ENCODE assay signal across 8 cellular contexts in genomic region chr1:1629430-1630190, GRCh38. TPM values are rescaled to one million over a fixed set of nuclear protein-coding genes. Genes with fewer than 3 reads are reported as not detected.
DNase-seq lines count a peak whose midpoint lies in the region; ATAC-seq and TF ChIP-seq lines count a peak whose summit lies in the region.

No MANE protein-coding gene starts in this region.

- H3K27ac Mint-ChIP-seq in osteocyte (ENCODE audit: unreplicated experiment), result no peak overlapping the region

- H3K4me3 ChIP-seq in right lobe of liver, result no peak overlapping the region

- intact Hi-C loops in right lobe of liver (cut with DNase I), result loop anchor here in 1 of 2 donors (10.0 kb wide), 1 partner anchor 45 kb away; no protein-coding TSS in a partner anchor

- no peaks in the 10 kb centered on the region for H3K4me1 ChIP-seq in right lobe of liver

- no peak overlapping the region for H3K27ac ChIP-seq in right lobe of liver

- peaks cover 4% of the 10 kb centered on the region for H3K4me1 Mint-ChIP-seq in activated T-cell treated with anti-CD3 and anti-CD28 coated beads, Interleukin-2, amount 50 U/mL, for 4 hours (ENCODE audit: low read depth)
- H3K4me1 Mint-ChIP-seq in osteocyte (ENCODE audit: unreplicated experiment), result peaks cover 2% of the 10 kb centered on the region

- H3K9me3 Mint-ChIP-seq in activated T-cell treated with anti-CD3 and anti-CD28 coated beads, Interleukin-2, amount 50 U/mL, for 4 hours, result no peaks in the 10 kb centered on the region
- H3K9me3 Mint-ChIP-seq in osteocyte (ENCODE audit: unreplicated experiment), result no peaks in the 10 kb centered on the region

- peaks cover 0 to 3% (median 0%) of the 10 kb centered on the region in 4 donors for H3K36me3 ChIP-seq in right lobe of liver

- H3K27me3 Mint-ChIP-seq in activated T-cell treated with anti-CD3 and anti-CD28 coated beads, Interleukin-2, amount 50 U/mL, for 4 hours (ENCODE audit: low read depth), result peaks cover 4% of the 10 kb centered on the region
- no peaks in the 10 kb centered on the region for H3K27me3 Mint-ChIP-seq in osteocyte (ENCODE audit: unreplicated experiment)

- no peak for TF ChIP-seq CTCF in right lobe of liver (IDR thresholded peaks at IDR 0.05)
- TF ChIP-seq CTCF in osteocyte (IDR thresholded peaks at IDR 0.05), result no peak

- TF ChIP-seq POLR2A in right lobe of liver (IDR thresholded peaks at IDR 0.05), result no peak

- ATAC-seq in activated T-cell treated with anti-CD3 and anti-CD28 coated beads, Interleukin-2, amount 50 U/mL, for 4 hours, result peak; percentile 38 to 51
- ATAC-seq in right lobe of liver, result peak; percentile 7 to 42 (median 24)
- peak; percentile 36 for ATAC-seq in stimulated activated naive CD8-positive, alpha-beta T cell treated with anti-CD3 and anti-CD28 coated beads, Interleukin-15, Interleukin-2, amounts not matched to agents 100 U/mL and 50 U/mL, for 24 hours
- no peak for ATAC-seq in GM18858 (IDR thresholded peaks at IDR 0.05; ENCODE audit: unreplicated experiment)
- no peak for ATAC-seq in GM18502 (IDR thresholded peaks at IDR 0.05; ENCODE audit: poor library complexity, unreplicated experiment)

- DNase-seq in NCI-H82 (lab: John Stamatoyannopoulos, UW) (peak; percentile 91), right lobe of liver (peak; percentile 44 to 64 (median 47)), osteocyte (ENCODE audit: extremely low spot score, unreplicated experiment) (no peak), NCI-H2107 (lab: John Stamatoyannopoulos, UW) (no peak)
- peak; percentile 69 for DNase-seq in activated T-cell treated with anti-CD3 and anti-CD28 coated beads, Interleukin-2, amount 50 U/mL, for 4 hours
- peak; percentile 68 for DNase-seq in stimulated activated naive CD8-positive, alpha-beta T cell treated with anti-CD3 and anti-CD28 coated beads, Interleukin-15, Interleukin-2, amounts not matched to agents 100 U/mL and 50 U/mL, for 24 hours

- H3K27me3 ChIP-seq in right lobe of liver, result no peaks in the 10 kb centered on the region

- H3K36me3 Mint-ChIP-seq in activated T-cell treated with anti-CD3 and anti-CD28 coated beads, Interleukin-2, amount 50 U/mL, for 4 hours (ENCODE audit: insufficient read depth), result no peaks in the 10 kb centered on the region
- no peaks in the 10 kb centered on the region for H3K36me3 Mint-ChIP-seq in osteocyte (ENCODE audit: unreplicated experiment)

- peak overlapping the region; percentile 63 for H3K4me3 Mint-ChIP-seq in activated T-cell treated with anti-CD3 and anti-CD28 coated beads, Interleukin-2, amount 50 U/mL, for 4 hours
- no peak overlapping the region for H3K4me3 Mint-ChIP-seq in osteocyte (ENCODE audit: unreplicated experiment)

- no peaks in the 10 kb centered on the region for H3K9me3 ChIP-seq in right lobe of liver

- WGBS in right lobe of liver (ENCODE audit: insufficient coverage, low coverage, low lambda C conversion rate, missing lambda C conversion rate), result 62% methylated on average over 8 of the region's 48 CpGs

RNA-seq across cellular contexts. Expression of gene MMP23B, which starts 2.4 kb away (rescaled TPM):
- total RNA-seq in activated T-cell treated with anti-CD3 and anti-CD28 coated beads, Interleukin-2, amount 50 U/mL, for 4 hours, result 1 to 10 TPM in 2 of 3 donors, under 1 TPM in 1; 0.98 to 1.3 (median 1.0) TPM
- 1 to 10 TPM in 5 of 6 experiments, under 1 TPM in 1; 0.75 to 4.0 (median 2.3) TPM for total RNA-seq in right lobe of liver
- total RNA-seq in osteocyte, result 4.8 and 8.5 TPM in 2 replicates

RNA-seq across cellular contexts. Expression of gene MIB2, which starts 14.3 kb away (rescaled TPM):
- 10 to 100 TPM; 37.4 to 40.3 (median 37.7) TPM for total RNA-seq in activated T-cell treated with anti-CD3 and anti-CD28 coated beads, Interleukin-2, amount 50 U/mL, for 4 hours
- total RNA-seq in right lobe of liver, result 10 to 100 TPM; 20.7 to 38.5 (median 33.9) TPM
- 105 and 108 TPM in 2 replicates for total RNA-seq in osteocyte

RNA-seq across cellular contexts. Expression of gene CDK11B, which starts 29.2 kb away (rescaled TPM):
- total RNA-seq in activated T-cell treated with anti-CD3 and anti-CD28 coated beads, Interleukin-2, amount 50 U/mL, for 4 hours, result 10 to 100 TPM; 39.2 to 45.9 (median 43.0) TPM
- total RNA-seq in right lobe of liver (10 to 100 TPM in 2 of 6 experiments, 1 to 10 TPM in 4; 8.0 to 11.8 (median 9.5) TPM), osteocyte (28.8 and 29.7 TPM in 2 replicates)

RNA-seq across cellular contexts. Expression of gene FNDC10, which starts 29.7 kb away (rescaled TPM):
- 1 to 10 TPM; 3.0 to 4.8 (median 3.8) TPM for total RNA-seq in activated T-cell treated with anti-CD3 and anti-CD28 coated beads, Interleukin-2, amount 50 U/mL, for 4 hours
- total RNA-seq in right lobe of liver (1 to 10 TPM in 1 of 6 experiments, under 1 TPM in 5; 0.09 to 1.6 (median 0.46) TPM), osteocyte (25.6 and 28.0 TPM in 2 replicates)

RNA-seq across cellular contexts. Expression of gene SSU72, which starts 54.9 kb away (rescaled TPM):
- 100 to 1,000 TPM; 142 to 170 (median 148) TPM for total RNA-seq in activated T-cell treated with anti-CD3 and anti-CD28 coated beads, Interleukin-2, amount 50 U/mL, for 4 hours
- total RNA-seq in right lobe of liver (10 to 100 TPM; 46.6 to 72.6 (median 63.8) TPM), osteocyte (117 and 121 TPM in 2 replicates)

Comparison
In these comparisons a context has a peak if more than half of its experiments do, and no peak if none do; other contexts are left out.
1. DNase-seq: peak in NCI-H82 (single experiment), activated T-cell treated with anti-CD3 and anti-CD28 coated beads, Interleukin-2, amount 50 U/mL, for 4 hours (single experiment), right lobe of liver (3 of 3) and stimulated activated naive CD8-positive, alpha-beta T cell treated with anti-CD3 and anti-CD28 coated beads, Interleukin-15, Interleukin-2, amounts not matched to agents 100 U/mL and 50 U/mL, for 24 hours (single experiment); none in osteocyte (single experiment) and NCI-H2107 (single experiment).
2. ATAC-seq: peak in activated T-cell treated with anti-CD3 and anti-CD28 coated beads, Interleukin-2, amount 50 U/mL, for 4 hours (2 of 2), right lobe of liver (4 of 4) and stimulated activated naive CD8-positive, alpha-beta T cell treated with anti-CD3 and anti-CD28 coated beads, Interleukin-15, Interleukin-2, amounts not matched to agents 100 U/mL and 50 U/mL, for 24 hours (single experiment); none in GM18858 (single experiment) and GM18502 (single experiment).